In the genomic region with DNA sequence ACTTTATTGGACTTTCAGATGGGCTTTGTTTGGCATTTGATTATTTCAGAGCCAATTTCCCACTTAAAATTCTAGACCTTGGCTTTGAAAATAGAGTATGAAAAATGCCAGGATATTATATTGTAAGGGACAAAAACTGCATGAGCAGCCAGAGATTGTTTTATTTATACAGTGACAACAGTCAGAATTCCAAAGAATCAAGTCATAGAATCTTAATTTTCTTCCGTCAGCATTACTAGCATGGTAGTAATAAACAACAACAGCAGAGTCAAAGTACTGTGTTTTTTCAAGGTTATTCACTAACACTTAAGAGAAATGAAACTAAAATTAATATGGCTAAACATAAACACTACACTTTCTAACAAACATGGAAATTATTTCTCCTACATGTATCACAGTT, we compare ENCODE assay signal across 18 cellular contexts. TPM values are rescaled to one million over a fixed set of nuclear protein-coding genes. Genes with fewer than 3 reads are reported as not detected.
A peak's percentile ranks its signal among the peaks of the same experiment; 100 is the strongest.
DNase-seq lines count a peak whose midpoint lies in the region; ATAC-seq and TF ChIP-seq lines count a peak whose summit lies in the region.
"Had no signal": no experiment of that assay in that cellular context is flagged by ENCODE, and none has a peak within 500 bp of the region (broad histone marks: within the 10 kb centered on the region; RNA-seq: fewer than 3 reads in every experiment).

No MANE protein-coding gene starts in this region.

- no peak overlapping the region for H3K9ac ChIP-seq in rectal smooth muscle tissue (ENCODE audit: low read length)

- H3K79me2 ChIP-seq in PC-9 (ENCODE audit: low read depth), result 0 out of 2 replicates have a peak, but pooled peaks cover 8% of the 10 kb centered on the region

- peak overlapping the region in 1 of 3 donors; percentile 67 for H3K27ac Mint-ChIP-seq in CD4-positive, CD25-positive, alpha-beta regulatory T cell
- H3K27ac Mint-ChIP-seq: activated CD4-positive, alpha-beta T cell treated with anti-CD3 and anti-CD28 coated beads for 36 hours; nephron had no signal

- H3K36me3 ChIP-seq in CD4-positive, CD25-positive, alpha-beta regulatory T cell (ENCODE audit: control insufficient read depth, insufficient read depth, low read length), result peaks cover under 1% of the 10 kb centered on the region
- H3K36me3 ChIP-seq in PC-9 (ENCODE audit: low read depth), result no peaks in the 10 kb centered on the region
- H3K36me3 ChIP-seq in rectal smooth muscle tissue (ENCODE audit: control insufficient read depth, insufficient read depth, low read length), result no peaks in the 10 kb centered on the region
- H3K36me3 ChIP-seq in effector memory CD4-positive, alpha-beta T cell (ENCODE audit: control insufficient read depth, insufficient read depth, low read length), result no peaks in the 10 kb centered on the region
- no peaks in the 10 kb centered on the region for H3K36me3 ChIP-seq in right lobe of liver

- WGBS in right lobe of liver (ENCODE audit: insufficient coverage, low coverage, low lambda C conversion rate, missing lambda C conversion rate), result 76% methylated on average over 1 of the region's 1 CpG

- H3K4me3 Mint-ChIP-seq in CD4-positive, CD25-positive, alpha-beta regulatory T cell, result peak overlapping the region in 2 of 4 donors; percentile 5 to 27
- H3K4me3 Mint-ChIP-seq: activated CD4-positive, alpha-beta T cell treated with anti-CD3 and anti-CD28 coated beads for 36 hours; GM23338; nephron had no signal

- intact Hi-C loops in PC-9 (cut with micrococcal nuclease; ENCODE audit: unreplicated experiment) (no loop called here), right lobe of liver (cut with DNase I) (no loop called here)

- no peak for TF ChIP-seq POLR2A in right lobe of liver (IDR thresholded peaks at IDR 0.05)

- no peaks in the 10 kb centered on the region for H4K20me1 ChIP-seq in PC-9 (ENCODE audit: insufficient read depth)

- H3K4me1 ChIP-seq in CD4-positive, CD25-positive, alpha-beta regulatory T cell (ENCODE audit: control insufficient read depth, insufficient read depth, low read length, poor library complexity, severe bottlenecking), result peaks cover 26% of the 10 kb centered on the region
- peaks cover 22% of the 10 kb centered on the region for H3K4me1 ChIP-seq in PC-9 (replicated peaks; ENCODE audit: insufficient read depth)
- H3K4me1 ChIP-seq in rectal smooth muscle tissue (ENCODE audit: control insufficient read depth, insufficient read depth, low read length), result peaks cover 8% of the 10 kb centered on the region
- peaks cover 4% of the 10 kb centered on the region for H3K4me1 ChIP-seq in effector memory CD4-positive, alpha-beta T cell (ENCODE audit: control insufficient read depth, insufficient read depth, low read length, poor library complexity, severe bottlenecking)
- no peaks in the 10 kb centered on the region for H3K4me1 ChIP-seq in right lobe of liver

- no peak overlapping the region for H3K27ac ChIP-seq in CD4-positive, CD25-positive, alpha-beta regulatory T cell (ENCODE audit: insufficient read depth, low read length, poor library complexity, severe bottlenecking)
- H3K27ac ChIP-seq in PC-9, result peak overlapping the region; percentile 1; the same call in 1 of the 2 replicates
- peak overlapping the region; percentile 11 for H3K27ac ChIP-seq in rectal smooth muscle tissue (ENCODE audit: low read depth, low read length)
- H3K27ac ChIP-seq in effector memory CD4-positive, alpha-beta T cell (ENCODE audit: insufficient read depth, low read length, poor library complexity, severe bottlenecking), result no peak overlapping the region
- H3K27ac ChIP-seq in right lobe of liver, result no peak overlapping the region
- H3K27ac ChIP-seq: SK-N-MC had no signal

- H2AFZ ChIP-seq in PC-9, result no peak overlapping the region
- H2AFZ ChIP-seq: GM23338 had no signal

- CTCF ChIA-PET in PC-9 (lab: Charles Lee), result no interaction called here

- POLR2A ChIA-PET in PC-9 (lab: Charles Lee; ENCODE audit: unreplicated experiment), result no interaction called here

- H3F3A ChIP-seq in PC-9 (ENCODE audit: insufficient read depth, low read depth), result no peaks in the 10 kb centered on the region

- no peak for DNase-seq in CD4-positive, CD25-positive, alpha-beta regulatory T cell
- DNase-seq in PC-9 (no peak), fibroblast of villous mesenchyme (ENCODE audit: low read depth) (peak; percentile 66), right lobe of liver (no peak), cortex of kidney (lab: John Stamatoyannopoulos, UW) (no peak)
- DNase-seq in effector memory CD4-positive, alpha-beta T cell, result no peak
- DNase-seq: activated CD4-positive, alpha-beta T cell treated with anti-CD3 and anti-CD28 coated beads for 36 hours; activated gamma-delta T cell; Calu3; glutamatergic neuron; MV-4-11; NCI-H2029 treated with DMSO at 0.1 percent for 48 hours; NCI-H524 treated with DMSO at 0.1 percent for 48 hours had no signal

- peaks cover 19% of the 10 kb centered on the region for H3K36me3 Mint-ChIP-seq in CD4-positive, CD25-positive, alpha-beta regulatory T cell

- BruUV-seq in PC-9 (replicated peaks; lab: Mats Ljungman, UMichigan), result no TSS peak

- H3K4me2 ChIP-seq in PC-9, result peak overlapping the region; percentile 40; the same call in 1 of the 2 replicates
- H3K4me2 ChIP-seq: GM23338 had no signal

- no peaks in the 10 kb centered on the region for H3K27me3 ChIP-seq in CD4-positive, CD25-positive, alpha-beta regulatory T cell (ENCODE audit: control insufficient read depth, insufficient read depth, low read length)
- H3K27me3 ChIP-seq in PC-9 (ENCODE audit: insufficient read depth, low read depth) (no peaks in the 10 kb centered on the region), rectal smooth muscle tissue (ENCODE audit: control insufficient read depth, insufficient read depth, low read length) (no peaks in the 10 kb centered on the region), right lobe of liver (no peaks in the 10 kb centered on the region)
- H3K27me3 ChIP-seq in effector memory CD4-positive, alpha-beta T cell (replicated peaks; ENCODE audit: control insufficient read depth, insufficient read depth, low read length, poor library complexity, severe bottlenecking), result no peaks in the 10 kb centered on the region

- H3K9me2 ChIP-seq in PC-9 (ENCODE audit: insufficient read depth), result no peaks in the 10 kb centered on the region

- H3K4me3 ChIP-seq in CD4-positive, CD25-positive, alpha-beta regulatory T cell (ENCODE audit: low read depth, low read length), result peak overlapping the region; percentile 7
- H3K4me3 ChIP-seq in PC-9 (no peak overlapping the region), fibroblast of villous mesenchyme (ENCODE audit: low read depth, low read length) (no peak overlapping the region), rectal smooth muscle tissue (ENCODE audit: low read length) (no peak overlapping the region), right lobe of liver (no peak overlapping the region)
- no peak overlapping the region for H3K4me3 ChIP-seq in effector memory CD4-positive, alpha-beta T cell (ENCODE audit: insufficient read depth, low read depth, low read length, poor library complexity, severe bottlenecking)
- H3K4me3 ChIP-seq: GM23338, SK-N-MC had no signal

- no peak for ATAC-seq in CD4-positive, CD25-positive, alpha-beta regulatory T cell (ENCODE audit: low read depth in 2 of 2)
- ATAC-seq in HG03432 (IDR thresholded peaks at IDR 0.05; ENCODE audit: unreplicated experiment) (no peak), right lobe of liver (no peak)
- ATAC-seq: GM23338 had no signal

- H3K4me1 Mint-ChIP-seq in CD4-positive, CD25-positive, alpha-beta regulatory T cell, result peaks cover 59 to 88% (median 68%) of the 10 kb centered on the region in 4 donors
- H3K4me1 Mint-ChIP-seq: GM23338 had no signal

- H3K9me3 Mint-ChIP-seq in CD4-positive, CD25-positive, alpha-beta regulatory T cell, result peaks cover 0 to 2% (median 0%) of the 10 kb centered on the region in 7 donors
- H3K9me3 Mint-ChIP-seq: GM23338 had no signal

- H3K27me3 Mint-ChIP-seq in CD4-positive, CD25-positive, alpha-beta regulatory T cell, result no peaks in the 10 kb centered on the region
- H3K27me3 Mint-ChIP-seq: activated CD4-positive, alpha-beta T cell treated with anti-CD3 and anti-CD28 coated beads for 36 hours had no signal

- no peak for TF ChIP-seq CTCF in PC-9 (conservative IDR thresholded peaks at IDR 0.05)
- TF ChIP-seq CTCF in fibroblast of villous mesenchyme (IDR thresholded peaks at IDR 0.05; ENCODE audit: insufficient read depth, low read depth, low read length), result no peak
- no peak for TF ChIP-seq CTCF in right lobe of liver (IDR thresholded peaks at IDR 0.05)

- no peaks in the 10 kb centered on the region for H3K9me3 ChIP-seq in CD4-positive, CD25-positive, alpha-beta regulatory T cell (ENCODE audit: control insufficient read depth in 2 of 2, low read length in 2 of 2)
- H3K9me3 ChIP-seq in PC-9 (ENCODE audit: insufficient read depth, low read depth) (no peaks in the 10 kb centered on the region), right lobe of liver (no peaks in the 10 kb centered on the region)
- no peaks in the 10 kb centered on the region for H3K9me3 ChIP-seq in effector memory CD4-positive, alpha-beta T cell (ENCODE audit: control insufficient read depth, low read length)

RNA-seq across cellular contexts. Expression of a gene that starts 52.2 kb away (rescaled TPM):
- 63.2 TPM for total RNA-seq in CD4-positive, CD25-positive, alpha-beta regulatory T cell
- 10 to 100 TPM; 37.6 to 51.8 (median 48.5) TPM for polyA plus RNA-seq in CD4-positive, CD25-positive, alpha-beta regulatory T cell
- 21.6 and 21.7 TPM in 2 replicates for total RNA-seq in PC-9 (2021)
- total RNA-seq in fibroblast of villous mesenchyme, result 23.5 and 44.9 TPM in 2 replicates
- 1 to 10 TPM in 3 of 6 experiments, under 1 TPM in 3; 0.43 to 2.5 (median 1.2) TPM for total RNA-seq in right lobe of liver

Comparison
In these comparisons a context has a peak if more than half of its experiments do, and no peak if none do; other contexts are left out.
1. H3K27ac ChIP-seq: peak in PC-9 (single experiment) and rectal smooth muscle tissue (single experiment); none in CD4-positive, CD25-positive, alpha-beta regulatory T cell (single experiment), effector memory CD4-positive, alpha-beta T cell (single experiment) and right lobe of liver (0 of 3).